Comparison of ENCODE assay signal across 2 cellular contexts in genomic region chr2:127423476-127423840, GRCh38.
A peak's percentile ranks its signal among the peaks of the same experiment; 100 is the strongest.
TF ChIP-seq lines count a peak whose summit lies in the region.

No MANE protein-coding gene starts in this region.

TF ChIP-seq in Ishikawa, 13 proteins besides CTCF, POLR2A, EP300 and RAD21 (continued from another document):
- TF ChIP-seq ZBTB7A (IDR thresholded peaks at IDR 0.05; ENCODE audit: low read depth): peak; percentile 26; the same call in 1 of the 2 replicates

TF ChIP-seq in GM12878, 131 proteins besides CTCF, POLR2A, EP300 and RAD21 (continued from another document):
- TF ChIP-seq, protein P1, sequence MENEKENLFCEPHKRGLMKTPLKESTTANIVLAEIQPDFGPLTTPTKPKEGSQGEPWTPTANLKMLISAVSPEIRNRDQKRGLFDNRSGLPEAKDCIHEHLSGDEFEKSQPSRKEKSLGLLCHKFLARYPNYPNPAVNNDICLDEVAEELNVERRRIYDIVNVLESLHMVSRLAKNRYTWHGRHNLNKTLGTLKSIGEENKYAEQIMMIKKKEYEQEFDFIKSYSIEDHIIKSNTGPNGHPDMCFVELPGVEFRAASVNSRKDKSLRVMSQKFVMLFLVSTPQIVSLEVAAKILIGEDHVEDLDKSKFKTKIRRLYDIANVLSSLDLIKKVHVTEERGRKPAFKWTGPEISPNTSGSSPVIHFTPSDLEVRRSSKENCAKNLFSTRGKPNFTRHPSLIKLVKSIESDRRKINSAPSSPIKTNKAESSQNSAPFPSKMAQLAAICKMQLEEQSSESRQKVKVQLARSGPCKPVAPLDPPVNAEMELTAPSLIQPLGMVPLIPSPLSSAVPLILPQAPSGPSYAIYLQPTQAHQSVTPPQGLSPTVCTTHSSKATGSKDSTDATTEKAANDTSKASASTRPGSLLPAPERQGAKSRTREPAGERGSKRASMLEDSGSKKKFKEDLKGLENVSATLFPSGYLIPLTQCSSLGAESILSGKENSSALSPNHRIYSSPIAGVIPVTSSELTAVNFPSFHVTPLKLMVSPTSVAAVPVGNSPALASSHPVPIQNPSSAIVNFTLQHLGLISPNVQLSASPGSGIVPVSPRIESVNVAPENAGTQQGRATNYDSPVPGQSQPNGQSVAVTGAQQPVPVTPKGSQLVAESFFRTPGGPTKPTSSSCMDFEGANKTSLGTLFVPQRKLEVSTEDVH (IDR thresholded peaks at IDR 0.05; ENCODE audit: low read depth, partially characterized antibody): no peak
- TF ChIP-seq DPF2 (IDR thresholded peaks at IDR 0.05) (no peak), IRF4 (IDR thresholded peaks at IDR 0.05; ENCODE audit: low read depth, low read length) (no peak), PRDM15 (CRISPR knock-in tag; IDR thresholded peaks at IDR 0.05) (no peak), SMARCA5 (IDR thresholded peaks at IDR 0.05) (no peak), MEF2B (IDR thresholded peaks at IDR 0.05; ENCODE audit: partially characterized antibody, poor library complexity, severe bottlenecking) (no peak), RUNX3 (IDR thresholded peaks at IDR 0.05; ENCODE audit: low read length) (no peak)
- TF ChIP-seq, protein P2, sequence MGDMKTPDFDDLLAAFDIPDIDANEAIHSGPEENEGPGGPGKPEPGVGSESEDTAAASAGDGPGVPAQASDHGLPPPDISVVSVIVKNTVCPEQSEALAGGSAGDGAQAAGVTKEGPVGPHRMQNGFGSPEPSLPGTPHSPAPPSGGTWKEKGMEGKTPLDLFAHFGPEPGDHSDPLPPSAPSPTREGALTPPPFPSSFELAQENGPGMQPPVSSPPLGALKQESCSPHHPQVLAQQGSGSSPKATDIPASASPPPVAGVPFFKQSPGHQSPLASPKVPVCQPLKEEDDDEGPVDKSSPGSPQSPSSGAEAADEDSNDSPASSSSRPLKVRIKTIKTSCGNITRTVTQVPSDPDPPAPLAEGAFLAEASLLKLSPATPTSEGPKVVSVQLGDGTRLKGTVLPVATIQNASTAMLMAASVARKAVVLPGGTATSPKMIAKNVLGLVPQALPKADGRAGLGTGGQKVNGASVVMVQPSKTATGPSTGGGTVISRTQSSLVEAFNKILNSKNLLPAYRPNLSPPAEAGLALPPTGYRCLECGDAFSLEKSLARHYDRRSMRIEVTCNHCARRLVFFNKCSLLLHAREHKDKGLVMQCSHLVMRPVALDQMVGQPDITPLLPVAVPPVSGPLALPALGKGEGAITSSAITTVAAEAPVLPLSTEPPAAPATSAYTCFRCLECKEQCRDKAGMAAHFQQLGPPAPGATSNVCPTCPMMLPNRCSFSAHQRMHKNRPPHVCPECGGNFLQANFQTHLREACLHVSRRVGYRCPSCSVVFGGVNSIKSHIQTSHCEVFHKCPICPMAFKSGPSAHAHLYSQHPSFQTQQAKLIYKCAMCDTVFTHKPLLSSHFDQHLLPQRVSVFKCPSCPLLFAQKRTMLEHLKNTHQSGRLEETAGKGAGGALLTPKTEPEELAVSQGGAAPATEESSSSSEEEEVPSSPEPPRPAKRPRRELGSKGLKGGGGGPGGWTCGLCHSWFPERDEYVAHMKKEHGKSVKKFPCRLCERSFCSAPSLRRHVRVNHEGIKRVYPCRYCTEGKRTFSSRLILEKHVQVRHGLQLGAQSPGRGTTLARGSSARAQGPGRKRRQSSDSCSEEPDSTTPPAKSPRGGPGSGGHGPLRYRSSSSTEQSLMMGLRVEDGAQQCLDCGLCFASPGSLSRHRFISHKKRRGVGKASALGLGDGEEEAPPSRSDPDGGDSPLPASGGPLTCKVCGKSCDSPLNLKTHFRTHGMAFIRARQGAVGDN (IDR thresholded peaks at IDR 0.05): no peak
- TF ChIP-seq, protein P3, sequence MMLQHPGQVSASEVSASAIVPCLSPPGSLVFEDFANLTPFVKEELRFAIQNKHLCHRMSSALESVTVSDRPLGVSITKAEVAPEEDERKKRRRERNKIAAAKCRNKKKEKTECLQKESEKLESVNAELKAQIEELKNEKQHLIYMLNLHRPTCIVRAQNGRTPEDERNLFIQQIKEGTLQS (IDR thresholded peaks at IDR 0.05; ENCODE audit: borderline replicate concordance, extremely low read depth, low read depth, low read length): no peak
